8 cellular contexts compared by ENCODE assay signal in the genomic region with DNA sequence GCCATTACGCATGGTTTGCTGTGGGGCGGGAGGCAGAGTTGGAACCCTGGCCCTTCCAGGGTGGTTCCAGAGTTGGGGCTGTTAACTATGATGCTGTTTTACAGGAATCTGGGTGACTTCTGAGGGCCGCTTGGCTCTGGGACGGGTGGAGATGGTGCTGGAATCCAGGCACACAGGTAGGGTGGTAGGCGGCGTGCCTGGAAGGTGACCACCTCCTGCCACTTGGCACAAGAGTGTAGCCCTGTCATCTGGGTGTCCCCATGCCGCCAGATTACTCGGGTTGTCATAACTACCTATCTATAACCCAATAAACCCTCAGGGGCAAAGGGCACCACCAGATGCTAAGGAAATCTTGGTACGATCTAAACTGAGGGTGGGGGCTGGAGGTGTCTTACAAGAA. TPM values are rescaled to one million over a fixed set of nuclear protein-coding genes. Genes with fewer than 3 reads are reported as not detected.
A peak's percentile ranks its signal among the peaks of the same experiment; 100 is the strongest.
DNase-seq lines count a peak whose midpoint lies in the region; TF ChIP-seq lines count a peak whose summit lies in the region.

No MANE protein-coding gene starts in this region.

- no peak overlapping the region for H2AFZ ChIP-seq in hepatocyte

- H3K27me3 Mint-ChIP-seq in activated CD4-positive, alpha-beta T cell treated with anti-CD3 and anti-CD28 coated beads, Interleukin-2, amount 10 ng/mL, durations not matched to agents 24 days and 14 days = no peaks in the 10 kb centered on the region
- H3K27me3 Mint-ChIP-seq in activated CD4-positive, alpha-beta memory T cell treated with anti-CD3 and anti-CD28 coated beads for 36 hours = no peaks in the 10 kb centered on the region

- peak overlapping the region; percentile 92 for H3K4me3 Mint-ChIP-seq in activated CD4-positive, alpha-beta T cell treated with anti-CD3 and anti-CD28 coated beads, Interleukin-2, amount 10 ng/mL, durations not matched to agents 24 days and 14 days
- H3K4me3 Mint-ChIP-seq in activated CD4-positive, alpha-beta memory T cell treated with anti-CD3 and anti-CD28 coated beads for 36 hours = peak overlapping the region; percentile 89

- 79% methylated on average over 9 of the region's 9 CpGs for WGBS in hepatocyte (ENCODE audit: low lambda C conversion rate, missing lambda C conversion rate)
- 86 to 94% (median 92%) methylated on average over 9 of the region's 9 CpGs for WGBS in spleen, 5 donors

- peak overlapping the region; percentile 97 for H3K4me2 ChIP-seq in hepatocyte

- peaks cover 21% of the 10 kb centered on the region for H3K36me3 Mint-ChIP-seq in activated CD4-positive, alpha-beta T cell treated with anti-CD3 and anti-CD28 coated beads, Interleukin-2, amount 10 ng/mL, durations not matched to agents 24 days and 14 days (ENCODE audit: low read depth)
- H3K36me3 Mint-ChIP-seq in activated CD4-positive, alpha-beta memory T cell treated with anti-CD3 and anti-CD28 coated beads for 36 hours = peaks cover 18% of the 10 kb centered on the region

- H3K36me3 ChIP-seq in hepatocyte (replicated peaks; ENCODE audit: insufficient read depth, low read depth) (no peaks in the 10 kb centered on the region), spleen (peaks cover 0 to 25% (median 4%) of the 10 kb centered on the region in 6 donors)

- no peaks in the 10 kb centered on the region for H3K9me2 ChIP-seq in hepatocyte (replicated peaks; ENCODE audit: insufficient read depth)

- H3K4me1 ChIP-seq in hepatocyte (ENCODE audit: insufficient read depth) (peaks cover 20% of the 10 kb centered on the region), spleen (peaks cover 10 to 67% (median 48%) of the 10 kb centered on the region in 6 donors)

- TF ChIP-seq POLR2A in spleen (IDR thresholded peaks at IDR 0.05) = no peak

- H3K9me3 ChIP-seq in hepatocyte (ENCODE audit: low read depth) (no peaks in the 10 kb centered on the region), spleen (no peaks in the 10 kb centered on the region)

- H3K27me3 ChIP-seq in hepatocyte (no peaks in the 10 kb centered on the region), spleen (replicated peaks in 1 of 7) (no peaks in the 10 kb centered on the region)

- peak overlapping the region; percentile 80 for H3K27ac Mint-ChIP-seq in activated CD4-positive, alpha-beta T cell treated with anti-CD3 and anti-CD28 coated beads, Interleukin-2, amount 10 ng/mL, durations not matched to agents 24 days and 14 days
- peak overlapping the region; percentile 85 for H3K27ac Mint-ChIP-seq in activated CD4-positive, alpha-beta memory T cell treated with anti-CD3 and anti-CD28 coated beads for 36 hours

- H3K4me3 ChIP-seq in hepatocyte = no peak overlapping the region
- H3K4me3 ChIP-seq in spleen = peak overlapping the region in 6 of 8 donors; percentile 77 to 94 (median 86)

- H3K4me1 Mint-ChIP-seq in activated CD4-positive, alpha-beta T cell treated with anti-CD3 and anti-CD28 coated beads, Interleukin-2, amount 10 ng/mL, durations not matched to agents 24 days and 14 days = peaks cover 38% of the 10 kb centered on the region
- H3K4me1 Mint-ChIP-seq in activated CD4-positive, alpha-beta memory T cell treated with anti-CD3 and anti-CD28 coated beads for 36 hours (ENCODE audit: low read depth) = peaks cover 44% of the 10 kb centered on the region

- TF ChIP-seq CTCF in hepatocyte (IDR thresholded peaks at IDR 0.05; ENCODE audit: poor library complexity) (no peak), spleen (IDR thresholded peaks at IDR 0.05 in 8 of 11, conservative IDR thresholded peaks at IDR 0.05 in 3 of 11) (no peak)

- H3K9me3 Mint-ChIP-seq in activated CD4-positive, alpha-beta T cell treated with anti-CD3 and anti-CD28 coated beads, Interleukin-2, amount 10 ng/mL, durations not matched to agents 24 days and 14 days = no peaks in the 10 kb centered on the region
- H3K9me3 Mint-ChIP-seq in activated CD4-positive, alpha-beta memory T cell treated with anti-CD3 and anti-CD28 coated beads for 36 hours = no peaks in the 10 kb centered on the region

- intact Hi-C loops in activated CD4-positive, alpha-beta T cell treated with anti-CD3 and anti-CD28 coated beads, Interleukin-2, amount 10 ng/mL, durations not matched to agents 24 days and 14 days (cut with micrococcal nuclease) = loop anchor here (2.0 to 5.0 kb wide), 3 partner anchors 41 to 111 kb away; a partner anchor contains a TSS
- intact Hi-C loops in activated CD4-positive, alpha-beta memory T cell treated with anti-CD3 and anti-CD28 coated beads for 36 hours (cut with micrococcal nuclease) = loop anchor here (2.0 to 5.0 kb wide), 3 partner anchors 36 to 321 kb away; a partner anchor contains a TSS
- intact Hi-C loops in spleen (cut with DNase I; ENCODE audit: low total_unique reads) (no loop called here), posterior vena cava (cut with DNase I) (loop anchor here in 1 of 2 donors (5.0 kb wide), 1 partner anchor 36 kb away; no protein-coding TSS in a partner anchor)

- CTCF ChIA-PET in activated CD4-positive, alpha-beta memory T cell treated with anti-CD3 and anti-CD28 coated beads for 36 hours (lab: Charles Lee) = interaction anchor here (0.8 to 5.4 kb wide), 2 partner anchors 36 to 168 kb away, joined by 3 to 24 read pairs; no protein-coding TSS in a partner anchor

- H4K20me1 ChIP-seq in hepatocyte (ENCODE audit: insufficient read depth, poor library complexity, severe bottlenecking) = peaks cover 38% of the 10 kb centered on the region

- POLR2A ChIA-PET in activated CD4-positive, alpha-beta memory T cell treated with anti-CD3 and anti-CD28 coated beads for 36 hours (lab: Charles Lee) = interaction anchor here (0.6 to 0.8 kb wide), 2 partner anchors 123 to 179 kb away, joined by 3 to 4 read pairs; no protein-coding TSS in a partner anchor

- H3K79me2 ChIP-seq in hepatocyte = peaks cover 62% of the 10 kb centered on the region

- DNase-seq in activated CD4-positive, alpha-beta T cell treated with anti-CD3 and anti-CD28 coated beads, Interleukin-2, amount 10 ng/mL, durations not matched to agents 24 days and 14 days = no peak
- no peak for DNase-seq in activated CD4-positive, alpha-beta T cell treated with anti-CD3 and anti-CD28 coated beads, Interleukin-2, amount 50 U/mL, for 4 hours
- no peak for DNase-seq in activated CD4-positive, alpha-beta memory T cell treated with anti-CD3 and anti-CD28 coated beads for 36 hours
- DNase-seq in hepatocyte (ENCODE audit: low spot score) (no peak), spleen (no peak), NCI-H146 (lab: John Stamatoyannopoulos, UW) (no peak), EL (no peak), posterior vena cava (ENCODE audit: low spot score) (no peak)

- H3K27ac ChIP-seq in hepatocyte = no peak overlapping the region
- H3K27ac ChIP-seq in spleen = peak overlapping the region in 3 of 8 donors; percentile 82 to 95 (median 90)

RNA-seq across cellular contexts. Expression of a gene that starts 1.3 kb away (rescaled TPM):
- 56.5 and 63.1 TPM in 2 replicates for total RNA-seq in activated CD4-positive, alpha-beta T cell treated with anti-CD3 and anti-CD28 coated beads, Interleukin-2, amount 10 ng/mL, durations not matched to agents 24 days and 14 days
- total RNA-seq in activated CD4-positive, alpha-beta memory T cell treated with anti-CD3 and anti-CD28 coated beads for 36 hours = 10 to 100 TPM; 94.7 to 97.5 TPM
- total RNA-seq in hepatocyte = 35.5 and 44.1 TPM in 2 replicates
- 41.8 and 42.0 TPM in 2 replicates for polyA plus RNA-seq in hepatocyte
- total RNA-seq in spleen = 10 to 100 TPM; 32.7 to 64.9 (median 39.0) TPM
- 10 to 100 TPM; 18.6 to 27.5 (median 24.0) TPM for polyA plus RNA-seq in spleen
- 10 to 100 TPM; 44.2 to 60.6 TPM for total RNA-seq in posterior vena cava
